ENCODE assay signal across 1 cellular context in genomic region chr2:231482806-231483391, GRCh38.
TF ChIP-seq lines count a peak whose summit lies in the region.

No MANE protein-coding gene starts in this region.

TF ChIP-seq in HepG2, 621 proteins besides CTCF, POLR2A, EP300 and RAD21 (continued from another document and continues in another):
- TF ChIP-seq GMEB1 (CRISPR knock-in tag; IDR thresholded peaks at IDR 0.05; ENCODE audit: borderline replicate concordance) (peak; percentile 22; the same call in 1 of the 2 replicates), MIER3 (CRISPR knock-in tag; IDR thresholded peaks at IDR 0.05; ENCODE audit: borderline replicate concordance) (no peak), SMARCE1 (IDR thresholded peaks at IDR 0.05; ENCODE audit: borderline replicate concordance) (no peak), MAFG (CRISPR knock-in tag; IDR thresholded peaks at IDR 0.05) (no peak), TBX2 (CRISPR knock-in tag; IDR thresholded peaks at IDR 0.05; ENCODE audit: borderline replicate concordance) (peak; percentile 52; the same call in 1 of the 2 replicates), MEIS1 (CRISPR knock-in tag; IDR thresholded peaks at IDR 0.05; ENCODE audit: borderline replicate concordance) (no peak), POLR2AphosphoS5 (IDR thresholded peaks at IDR 0.05; ENCODE audit: low read depth, low read length) (peak; percentile 23; the same call in 1 of the 2 replicates), ZNF546 (CRISPR knock-in tag; conservative IDR thresholded peaks at IDR 0.05) (no peak), MYC (CRISPR knock-in tag; IDR thresholded peaks at IDR 0.05; ENCODE audit: borderline replicate concordance) (peak; percentile 54; the same call in 1 of the 2 replicates), TEAD3 (CRISPR knock-in tag; optimal IDR thresholded peaks at IDR 0.05; ENCODE audit: borderline replicate concordance) (peak; percentile 59), NR2F1 (CRISPR knock-in tag; IDR thresholded peaks at IDR 0.05) (peak in 1 of 2 experiments; percentile 11; a peak in 1 of 4 replicates), ZNF761 (CRISPR knock-in tag; conservative IDR thresholded peaks at IDR 0.05) (no peak), NPAS2 (CRISPR knock-in tag; IDR thresholded peaks at IDR 0.05; ENCODE audit: borderline replicate concordance) (no peak), NR2F6 (IDR thresholded peaks at IDR 0.05) (no peak), NR2F6 (CRISPR knock-in tag; IDR thresholded peaks at IDR 0.05) (0 out of 2 replicates have a peak, but pooled peaks have one; percentile 35), NFKB2 (CRISPR knock-in tag; IDR thresholded peaks at IDR 0.05; ENCODE audit: borderline replicate concordance) (peak; percentile 64; the same call in 1 of the 2 replicates), ZNF256 (CRISPR knock-in tag; conservative IDR thresholded peaks at IDR 0.05) (no peak), ZFP90 (CRISPR knock-in tag; IDR thresholded peaks at IDR 0.05; ENCODE audit: borderline replicate concordance) (peak; percentile 46; the same call in 1 of the 2 replicates), NONO (IDR thresholded peaks at IDR 0.05) (no peak), NONO (CRISPR knock-in tag; conservative IDR thresholded peaks at IDR 0.05) (peak; percentile 36; the same call in 1 of the 2 replicates), ZSCAN5A (CRISPR knock-in tag; IDR thresholded peaks at IDR 0.05; ENCODE audit: borderline replicate concordance) (no peak), ZNF580 (CRISPR knock-in tag; IDR thresholded peaks at IDR 0.05; ENCODE audit: borderline replicate concordance, low read depth) (0 out of 2 replicates have a peak, but pooled peaks have one; percentile 63), ZSCAN20 (CRISPR knock-in tag; IDR thresholded peaks at IDR 0.05; ENCODE audit: borderline replicate concordance) (peak; percentile 73; the same call in 1 of the 2 replicates), ZNF225 (CRISPR knock-in tag; IDR thresholded peaks at IDR 0.05) (no peak), STAG1 (CRISPR knock-in tag; IDR thresholded peaks at IDR 0.05) (peak; percentile 63), RFXANK (CRISPR knock-in tag; IDR thresholded peaks at IDR 0.05) (no peak), ZNF296 (CRISPR knock-in tag; conservative IDR thresholded peaks at IDR 0.05) (no peak), ZBTB33 (CRISPR knock-in tag; IDR thresholded peaks at IDR 0.05) (peak; percentile 50; the same call in 1 of the 2 replicates), SUZ12 (IDR thresholded peaks at IDR 0.05; ENCODE audit: low read depth, low read length) (no peak), ZNF44 (CRISPR knock-in tag; IDR thresholded peaks at IDR 0.05) (0 out of 2 replicates have a peak, but pooled peaks have one; percentile 29), SETDB1 (CRISPR knock-in tag; IDR thresholded peaks at IDR 0.05; ENCODE audit: borderline replicate concordance) (no peak), NFRKB (IDR thresholded peaks at IDR 0.05) (no peak), TGIF2 (CRISPR knock-in tag; IDR thresholded peaks at IDR 0.05) (no peak), FOXC1 (CRISPR knock-in tag; IDR thresholded peaks at IDR 0.05; ENCODE audit: borderline replicate concordance) (no peak), ZMYM4 (CRISPR knock-in tag; IDR thresholded peaks at IDR 0.05) (no peak), ESRRA (CRISPR knock-in tag; IDR thresholded peaks at IDR 0.05; ENCODE audit: low read depth) (no peak), THAP11 (CRISPR knock-in tag; IDR thresholded peaks at IDR 0.05) (peak; percentile 30; the same call in 1 of the 2 replicates), HNRNPH1 (optimal IDR thresholded peaks at IDR 0.05; ENCODE audit: low read depth, low read length) (no peak), FOXJ3 (CRISPR knock-in tag; IDR thresholded peaks at IDR 0.05; ENCODE audit: borderline replicate concordance) (peak; percentile 36; the same call in 1 of the 2 replicates), ZFX (CRISPR knock-in tag; IDR thresholded peaks at IDR 0.05; ENCODE audit: low read depth) (peak; percentile 95), PBX2 (CRISPR knock-in tag; IDR thresholded peaks at IDR 0.05) (no peak), BHLHE40 (IDR thresholded peaks at IDR 0.05; ENCODE audit: low read length) (no peak), KDM2A (CRISPR knock-in tag; IDR thresholded peaks at IDR 0.05; ENCODE audit: borderline replicate concordance, low read depth) (peak; percentile 93), IRX3 (CRISPR knock-in tag; IDR thresholded peaks at IDR 0.05; ENCODE audit: borderline replicate concordance, low read depth) (no peak), ZUFSP (CRISPR knock-in tag; IDR thresholded peaks at IDR 0.05; ENCODE audit: borderline replicate concordance) (no peak), ZNF251 (CRISPR knock-in tag; IDR thresholded peaks at IDR 0.05) (no peak), ZZZ3 (CRISPR knock-in tag; IDR thresholded peaks at IDR 0.05; ENCODE audit: borderline replicate concordance) (no peak), RNF219 (CRISPR knock-in tag; IDR thresholded peaks at IDR 0.05) (no peak), POGZ (CRISPR knock-in tag; IDR thresholded peaks at IDR 0.05) (0 out of 2 replicates have a peak, but pooled peaks have one; percentile 56), GLI4 (CRISPR knock-in tag; IDR thresholded peaks at IDR 0.05; ENCODE audit: borderline replicate concordance) (no peak), ZNF121 (CRISPR knock-in tag; IDR thresholded peaks at IDR 0.05) (no peak), THAP9 (CRISPR knock-in tag; IDR thresholded peaks at IDR 0.05; ENCODE audit: borderline replicate concordance) (peak; percentile 78; the same call in 1 of the 2 replicates), KDM1A (CRISPR knock-in tag; IDR thresholded peaks at IDR 0.05) (no peak), GABPA (IDR thresholded peaks at IDR 0.05; ENCODE audit: low read depth, low read length) (no peak), GABPA (CRISPR knock-in tag; IDR thresholded peaks at IDR 0.05; ENCODE audit: low read depth) (no peak), LBX2 (CRISPR knock-in tag; IDR thresholded peaks at IDR 0.05; ENCODE audit: borderline replicate concordance) (0 out of 2 replicates have a peak, but pooled peaks have one; percentile 21), KLF9 (CRISPR knock-in tag; IDR thresholded peaks at IDR 0.05; ENCODE audit: low read depth) (no peak), SMAD9 (CRISPR knock-in tag; IDR thresholded peaks at IDR 0.05) (no peak), MXD3 (CRISPR knock-in tag; IDR thresholded peaks at IDR 0.05) (peak; percentile 27; the same call in 1 of the 2 replicates)
